Comparison of ENCODE assay signal across 1 cellular context in genomic region chr4:8217871-8218270, GRCh38.
TF ChIP-seq lines count a peak whose summit lies in the region.

No MANE protein-coding gene starts in this region.

TF ChIP-seq in HepG2, 621 proteins besides CTCF, POLR2A, EP300 and RAD21:
- TF ChIP-seq ZNF12 (CRISPR knock-in tag; IDR thresholded peaks at IDR 0.05) (no peak), NFYC (CRISPR knock-in tag; IDR thresholded peaks at IDR 0.05) (no peak), JUN (CRISPR knock-in tag; IDR thresholded peaks at IDR 0.05) (no peak), HOMEZ (CRISPR knock-in tag; IDR thresholded peaks at IDR 0.05; ENCODE audit: low read depth) (no peak), ZSCAN21 (CRISPR knock-in tag; IDR thresholded peaks at IDR 0.05; ENCODE audit: borderline replicate concordance) (no peak), RBFOX2 (IDR thresholded peaks at IDR 0.05; ENCODE audit: low read depth, low read length) (0 out of 2 replicates have a peak, but pooled peaks have one; percentile 43)
